Comparison of ENCODE assay signal across 8 cellular contexts in genomic region chr15:73996939-73997338, GRCh38. TPM values are rescaled to one million over a fixed set of nuclear protein-coding genes. Genes with fewer than 3 reads are reported as not detected.
DNase-seq lines count a peak whose midpoint lies in the region; ATAC-seq and TF ChIP-seq lines count a peak whose summit lies in the region.

No MANE protein-coding gene starts in this region.

- H4K91ac ChIP-seq in neuronal stem cell (ENCODE audit: low read depth, low read length, poor library complexity) = no peak overlapping the region

- H2BK15ac ChIP-seq in neuronal stem cell (ENCODE audit: low read length) = no peak overlapping the region

- TF ChIP-seq CTCF in HEK293 (tag by site-specific recombination; IDR thresholded peaks at IDR 0.05) (no peak), thoracic aorta (IDR thresholded peaks at IDR 0.05) (no peak)

- H3K4me1 Mint-ChIP-seq in CD4-positive, CD25-positive, alpha-beta regulatory T cell = peaks cover 22 to 86% (median 53%) of the 10 kb centered on the region in 4 donors
- H3K4me1 Mint-ChIP-seq in activated CD8-positive, alpha-beta T cell treated with anti-CD3 and anti-CD28 coated beads, Interleukin-2, amount 10 ng/mL, durations not matched to agents 7 days and 5 days (ENCODE audit: low read depth) = peaks cover 68% of the 10 kb centered on the region

- peak overlapping the region; percentile 85 for H3K4me3 ChIP-seq in CD4-positive, CD25-positive, alpha-beta regulatory T cell (ENCODE audit: low read depth, low read length)
- H3K4me3 ChIP-seq in HEK293 (ENCODE audit: low read depth, low read length) (no peak overlapping the region), thoracic aorta (peak overlapping the region; percentile 95), neuronal stem cell (ENCODE audit: low read length in 2 of 2) (no peak overlapping the region)

- peaks cover 4% of the 10 kb centered on the region for H3K27me3 Mint-ChIP-seq in CD4-positive, CD25-positive, alpha-beta regulatory T cell
- H3K27me3 Mint-ChIP-seq in activated CD8-positive, alpha-beta T cell treated with anti-CD3 and anti-CD28 coated beads, Interleukin-2, amount 10 ng/mL, durations not matched to agents 7 days and 5 days (ENCODE audit: low read depth) = no peaks in the 10 kb centered on the region

- DNase-seq in CD4-positive, CD25-positive, alpha-beta regulatory T cell = peak; percentile 28 to 68 (median 29)
- DNase-seq in activated CD8-positive, alpha-beta T cell treated with anti-CD3 and anti-CD28 coated beads, Interleukin-2, amount 10 ng/mL, durations not matched to agents 7 days and 5 days = peak; percentile 73
- DNase-seq in kidney glomerular epithelial cell (lab: John Stamatoyannopoulos, UW) (peak; percentile 42), thoracic aorta (ENCODE audit: low spot score) (no peak), NCI-H1105 treated with DMSO at 0.1 percent for 48 hours (lab: John Stamatoyannopoulos, UW) (no peak), NCI-H2081 treated with DMSO at 0.1 percent for 48 hours (lab: John Stamatoyannopoulos, UW) (no peak), neuronal stem cell (ENCODE audit: low spot score) (no peak)

- H4K8ac ChIP-seq in neuronal stem cell (ENCODE audit: low read depth, low read length) = no peak overlapping the region

- H3K4ac ChIP-seq in neuronal stem cell (ENCODE audit: low read length) = no peak overlapping the region

- H3K36me3 ChIP-seq in CD4-positive, CD25-positive, alpha-beta regulatory T cell (ENCODE audit: control insufficient read depth, insufficient read depth, low read length) = peaks cover 17% of the 10 kb centered on the region
- peaks cover 13 to 24% of the 10 kb centered on the region in 2 experiments for H3K36me3 ChIP-seq in HEK293 (ENCODE audit: control insufficient read depth in 2 of 2, insufficient read depth in 1 of 2, low read length in 2 of 2)
- peaks cover 17% of the 10 kb centered on the region for H3K36me3 ChIP-seq in thoracic aorta
- H3K36me3 ChIP-seq in neuronal stem cell (replicated peaks in 1 of 2; ENCODE audit: control insufficient read depth in 2 of 2, insufficient read depth in 2 of 2, low read length in 2 of 2) = peaks cover 9 to 41% of the 10 kb centered on the region in 2 donors

- no peak overlapping the region for H2BK12ac ChIP-seq in neuronal stem cell (ENCODE audit: low read length)

- CTCF ChIA-PET in HEK293 (lab: Yijun Ruan, JAX) = interaction anchor here (0.8 to 9.0 kb wide), 3 partner anchors 8 to 22 kb away, joined by 4 to 118 read pairs (median 5); no protein-coding TSS in a partner anchor
- CTCF ChIA-PET in activated CD8-positive, alpha-beta T cell treated with anti-CD3 and anti-CD28 coated beads, Interleukin-2, amount 10 ng/mL, durations not matched to agents 7 days and 5 days (lab: Charles Lee) = interaction anchor here (1.0 to 1.3 kb wide), 4 partner anchors 10 to 51 kb away, joined by 6 to 13 read pairs (median 6); no protein-coding TSS in a partner anchor

- H3K9me3 Mint-ChIP-seq in CD4-positive, CD25-positive, alpha-beta regulatory T cell = no peaks in the 10 kb centered on the region
- H3K9me3 Mint-ChIP-seq in activated CD8-positive, alpha-beta T cell treated with anti-CD3 and anti-CD28 coated beads, Interleukin-2, amount 10 ng/mL, durations not matched to agents 7 days and 5 days (ENCODE audit: insufficient read depth) = no peaks in the 10 kb centered on the region

- H3K14ac ChIP-seq in neuronal stem cell (ENCODE audit: low read length) = no peak overlapping the region

- H3K79me1 ChIP-seq in neuronal stem cell (ENCODE audit: low read depth, low read length) = peaks cover 15% of the 10 kb centered on the region

- H2BK120ac ChIP-seq in neuronal stem cell (ENCODE audit: low read depth, low read length) = no peak overlapping the region

- POLR2A ChIA-PET in HEK293 (lab: Yijun Ruan, JAX) = interaction anchor here (0.6 kb wide), 1 partner anchor 116 kb away, joined by 3 read pairs; no protein-coding TSS in a partner anchor
- POLR2A ChIA-PET in activated CD8-positive, alpha-beta T cell treated with anti-CD3 and anti-CD28 coated beads, Interleukin-2, amount 10 ng/mL, durations not matched to agents 7 days and 5 days (lab: Charles Lee) = interaction anchor here (0.8 to 4.5 kb wide), 2 partner anchors 9 to 14 kb away, joined by 4 to 37 read pairs; no protein-coding TSS in a partner anchor

- no peak overlapping the region for H3K23ac ChIP-seq in neuronal stem cell (ENCODE audit: low read depth, low read length, poor library complexity)

- no peak overlapping the region for H2AFZ ChIP-seq in neuronal stem cell (ENCODE audit: low read length)

- H3K4me1 ChIP-seq in CD4-positive, CD25-positive, alpha-beta regulatory T cell (ENCODE audit: control insufficient read depth, insufficient read depth, low read length, poor library complexity, severe bottlenecking) = peaks cover 79% of the 10 kb centered on the region
- H3K4me1 ChIP-seq in HEK293 (ENCODE audit: control insufficient read depth, insufficient read depth, low read length) (peaks cover 4% of the 10 kb centered on the region; the same call in 1 of the 2 replicates), thoracic aorta (ENCODE audit: control insufficient read depth in 1 of 2, low read depth in 2 of 2) (peaks cover 43 to 64% of the 10 kb centered on the region in 2 donors), neuronal stem cell (ENCODE audit: control insufficient read depth in 2 of 2, insufficient read depth in 1 of 2, low read depth in 1 of 2, low read length in 2 of 2) (peaks cover 7 to 11% of the 10 kb centered on the region in 2 donors)

- H3K9ac ChIP-seq in neuronal stem cell (ENCODE audit: low read depth, low read length, poor library complexity) = no peak overlapping the region

- no peak overlapping the region for H2BK5ac ChIP-seq in neuronal stem cell (ENCODE audit: low read length)

- no peak overlapping the region for H2AK5ac ChIP-seq in neuronal stem cell (ENCODE audit: low read depth, low read length)

- WGBS in neuronal stem cell (ENCODE audit: extremely low coverage in 2 of 2, insufficient read length in 2 of 2, insufficient replicate concordance in 1 of 2), 2 donors = no CpG with 5 or more reads among the region's 5 CpGs

- no peaks in the 10 kb centered on the region for H3K9me3 ChIP-seq in CD4-positive, CD25-positive, alpha-beta regulatory T cell (ENCODE audit: control insufficient read depth in 2 of 2, low read length in 2 of 2)
- H3K9me3 ChIP-seq in HEK293 (ENCODE audit: control insufficient read depth, insufficient read depth, low read depth, low read length) = no peaks in the 10 kb centered on the region
- H3K9me3 ChIP-seq in thoracic aorta = no peaks in the 10 kb centered on the region
- H3K9me3 ChIP-seq in neuronal stem cell (replicated peaks in 1 of 2; ENCODE audit: control insufficient read depth in 2 of 2, insufficient read depth in 1 of 2, low read depth in 1 of 2, low read length in 2 of 2) = no peaks in the 10 kb centered on the region

- H3K27ac Mint-ChIP-seq in CD4-positive, CD25-positive, alpha-beta regulatory T cell = peak overlapping the region; percentile 84 to 97 (median 95)
- peak overlapping the region; percentile 88 for H3K27ac Mint-ChIP-seq in activated CD8-positive, alpha-beta T cell treated with anti-CD3 and anti-CD28 coated beads, Interleukin-2, amount 10 ng/mL, durations not matched to agents 7 days and 5 days

- peaks cover 16% of the 10 kb centered on the region for H3K36me3 Mint-ChIP-seq in CD4-positive, CD25-positive, alpha-beta regulatory T cell
- H3K36me3 Mint-ChIP-seq in activated CD8-positive, alpha-beta T cell treated with anti-CD3 and anti-CD28 coated beads, Interleukin-2, amount 10 ng/mL, durations not matched to agents 7 days and 5 days (ENCODE audit: low read depth) = peaks cover 56% of the 10 kb centered on the region

- no peaks in the 10 kb centered on the region for H3K27me3 ChIP-seq in CD4-positive, CD25-positive, alpha-beta regulatory T cell (ENCODE audit: control insufficient read depth, insufficient read depth, low read length)
- H3K27me3 ChIP-seq in thoracic aorta (replicated peaks; ENCODE audit: insufficient read depth) (no peaks in the 10 kb centered on the region), neuronal stem cell (ENCODE audit: control insufficient read depth in 3 of 3, insufficient read depth in 3 of 3, low read depth in 1 of 3, low read length in 3 of 3) (no peaks in the 10 kb centered on the region)

- no peak overlapping the region for H3K4me2 ChIP-seq in neuronal stem cell (ENCODE audit: insufficient read depth, low read length, poor library complexity, severe bottlenecking)

- ATAC-seq in CD4-positive, CD25-positive, alpha-beta regulatory T cell (ENCODE audit: low read depth in 2 of 2) = no peak
- peak; percentile 22 for ATAC-seq in activated CD8-positive, alpha-beta T cell treated with anti-CD3 and anti-CD28 coated beads, Interleukin-2, amount 10 ng/mL, durations not matched to agents 7 days and 5 days
- no peak for ATAC-seq in thoracic aorta (ENCODE audit: insufficient number of reproducible peaks, low FRiP score, low read depth)

- H3K4me3 Mint-ChIP-seq in CD4-positive, CD25-positive, alpha-beta regulatory T cell = peak overlapping the region; percentile 92 to 99 (median 98)
- H3K4me3 Mint-ChIP-seq in activated CD8-positive, alpha-beta T cell treated with anti-CD3 and anti-CD28 coated beads, Interleukin-2, amount 10 ng/mL, durations not matched to agents 7 days and 5 days = peak overlapping the region; percentile 89

- H3K27ac ChIP-seq in CD4-positive, CD25-positive, alpha-beta regulatory T cell (ENCODE audit: insufficient read depth, low read length, poor library complexity, severe bottlenecking) = peak overlapping the region; percentile 94
- no peak overlapping the region for H3K27ac ChIP-seq in HEK293 (ENCODE audit: extremely low read depth, low read depth, low read length)
- H3K27ac ChIP-seq in thoracic aorta = peak overlapping the region in 1 of 2 donors; percentile 89
- H3K27ac ChIP-seq in neuronal stem cell (replicated peaks; ENCODE audit: low read length) = no peak overlapping the region

- no peak overlapping the region for H3K18ac ChIP-seq in neuronal stem cell (ENCODE audit: low read length)

RNA-seq across cellular contexts. Expression of gene PML, which starts 2.4 kb away (rescaled TPM):
- 57.6 TPM for total RNA-seq in CD4-positive, CD25-positive, alpha-beta regulatory T cell
- polyA plus RNA-seq in CD4-positive, CD25-positive, alpha-beta regulatory T cell = 10 to 100 TPM; 13.7 to 24.0 (median 20.8) TPM
- 100 to 1,000 TPM; 108 to 115 TPM for total RNA-seq in activated CD8-positive, alpha-beta T cell treated with anti-CD3 and anti-CD28 coated beads, Interleukin-2, amount 10 ng/mL, durations not matched to agents 7 days and 5 days
- total RNA-seq in thoracic aorta = 100 to 1,000 TPM in 1 of 2 donors, 10 to 100 TPM in 1; 77.2 to 138 TPM
- polyA plus RNA-seq in neuronal stem cell (2013, experiment 1 of 2) = 19.7 TPM
- 20.5 TPM for polyA plus RNA-seq in neuronal stem cell (2013, experiment 2 of 2)

RNA-seq across cellular contexts. Expression of gene STOML1, which starts 4.8 kb away (rescaled TPM):
- 5.9 TPM for total RNA-seq in CD4-positive, CD25-positive, alpha-beta regulatory T cell
- polyA plus RNA-seq in CD4-positive, CD25-positive, alpha-beta regulatory T cell = 10 to 100 TPM in 2 of 4 donors, 1 to 10 TPM in 2; 8.7 to 11.4 (median 10.2) TPM
- 10 to 100 TPM; 10.8 to 10.9 TPM for total RNA-seq in activated CD8-positive, alpha-beta T cell treated with anti-CD3 and anti-CD28 coated beads, Interleukin-2, amount 10 ng/mL, durations not matched to agents 7 days and 5 days
- total RNA-seq in thoracic aorta = 10 to 100 TPM; 23.6 to 37.9 TPM
- 2.2 TPM for polyA plus RNA-seq in neuronal stem cell (2013, experiment 1 of 2)
- 2.3 TPM for polyA plus RNA-seq in neuronal stem cell (2013, experiment 2 of 2)

Comparison
In these comparisons a context has a peak if more than half of its experiments do, and no peak if none do; other contexts are left out.
1. DNase-seq: peak in CD4-positive, CD25-positive, alpha-beta regulatory T cell (3 of 3), activated CD8-positive, alpha-beta T cell treated with anti-CD3 and anti-CD28 coated beads, Interleukin-2, amount 10 ng/mL, durations not matched to agents 7 days and 5 days (single experiment) and kidney glomerular epithelial cell (single experiment); none in thoracic aorta (single experiment), NCI-H1105 treated with DMSO at 0.1 percent for 48 hours (single experiment), NCI-H2081 treated with DMSO at 0.1 percent for 48 hours (single experiment) and neuronal stem cell (single experiment).
2. H3K4me3 ChIP-seq: peak in CD4-positive, CD25-positive, alpha-beta regulatory T cell (single experiment) and thoracic aorta (single experiment); none in HEK293 (single experiment) and neuronal stem cell (0 of 2).